In genomic region chr15:85603160-85603559, GRCh38 we compare ENCODE assay signal across 2 cellular contexts.
TF ChIP-seq lines count a peak whose summit lies in the region.

No MANE protein-coding gene starts in this region.

TF ChIP-seq in A549, 52 proteins besides CTCF, POLR2A, EP300 and RAD21 (continued from another document):
- TF ChIP-seq FOXS1 (CRISPR knock-in tag; IDR thresholded peaks at IDR 0.05) (no peak), E2F6 (IDR thresholded peaks at IDR 0.05; ENCODE audit: borderline replicate concordance, low read depth) (no peak), EHMT2 (IDR thresholded peaks at IDR 0.05; ENCODE audit: low read depth) (no peak), JUNB (IDR thresholded peaks at IDR 0.05) (no peak), SREBF2 (IDR thresholded peaks at IDR 0.05) (no peak)
- TF ChIP-seq, protein P1, sequence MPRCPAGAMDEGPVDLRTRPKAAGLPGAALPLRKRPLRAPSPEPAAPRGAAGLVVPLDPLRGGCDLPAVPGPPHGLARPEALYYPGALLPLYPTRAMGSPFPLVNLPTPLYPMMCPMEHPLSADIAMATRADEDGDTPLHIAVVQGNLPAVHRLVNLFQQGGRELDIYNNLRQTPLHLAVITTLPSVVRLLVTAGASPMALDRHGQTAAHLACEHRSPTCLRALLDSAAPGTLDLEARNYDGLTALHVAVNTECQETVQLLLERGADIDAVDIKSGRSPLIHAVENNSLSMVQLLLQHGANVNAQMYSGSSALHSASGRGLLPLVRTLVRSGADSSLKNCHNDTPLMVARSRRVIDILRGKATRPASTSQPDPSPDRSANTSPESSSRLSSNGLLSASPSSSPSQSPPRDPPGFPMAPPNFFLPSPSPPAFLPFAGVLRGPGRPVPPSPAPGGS (IDR thresholded peaks at IDR 0.05) = no peak
- TF ChIP-seq, protein P2, sequence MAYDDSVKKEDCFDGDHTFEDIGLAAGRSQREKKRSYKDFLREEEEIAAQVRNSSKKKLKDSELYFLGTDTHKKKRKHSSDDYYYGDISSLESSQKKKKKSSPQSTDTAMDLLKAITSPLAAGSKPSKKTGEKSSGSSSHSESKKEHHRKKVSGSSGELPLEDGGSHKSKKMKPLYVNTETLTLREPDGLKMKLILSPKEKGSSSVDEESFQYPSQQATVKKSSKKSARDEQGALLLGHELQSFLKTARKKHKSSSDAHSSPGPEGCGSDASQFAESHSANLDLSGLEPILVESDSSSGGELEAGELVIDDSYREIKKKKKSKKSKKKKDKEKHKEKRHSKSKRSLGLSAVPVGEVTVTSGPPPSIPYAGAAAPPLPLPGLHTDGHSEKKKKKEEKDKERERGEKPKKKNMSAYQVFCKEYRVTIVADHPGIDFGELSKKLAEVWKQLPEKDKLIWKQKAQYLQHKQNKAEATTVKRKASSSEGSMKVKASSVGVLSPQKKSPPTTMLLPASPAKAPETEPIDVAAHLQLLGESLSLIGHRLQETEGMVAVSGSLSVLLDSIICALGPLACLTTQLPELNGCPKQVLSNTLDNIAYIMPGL (CRISPR knock-in tag; IDR thresholded peaks at IDR 0.05; ENCODE audit: borderline replicate concordance) = no peak

TF ChIP-seq in neural cell, 6 proteins besides CTCF, POLR2A, EP300 and RAD21 (continued from another document):
- TF ChIP-seq, protein P3, sequence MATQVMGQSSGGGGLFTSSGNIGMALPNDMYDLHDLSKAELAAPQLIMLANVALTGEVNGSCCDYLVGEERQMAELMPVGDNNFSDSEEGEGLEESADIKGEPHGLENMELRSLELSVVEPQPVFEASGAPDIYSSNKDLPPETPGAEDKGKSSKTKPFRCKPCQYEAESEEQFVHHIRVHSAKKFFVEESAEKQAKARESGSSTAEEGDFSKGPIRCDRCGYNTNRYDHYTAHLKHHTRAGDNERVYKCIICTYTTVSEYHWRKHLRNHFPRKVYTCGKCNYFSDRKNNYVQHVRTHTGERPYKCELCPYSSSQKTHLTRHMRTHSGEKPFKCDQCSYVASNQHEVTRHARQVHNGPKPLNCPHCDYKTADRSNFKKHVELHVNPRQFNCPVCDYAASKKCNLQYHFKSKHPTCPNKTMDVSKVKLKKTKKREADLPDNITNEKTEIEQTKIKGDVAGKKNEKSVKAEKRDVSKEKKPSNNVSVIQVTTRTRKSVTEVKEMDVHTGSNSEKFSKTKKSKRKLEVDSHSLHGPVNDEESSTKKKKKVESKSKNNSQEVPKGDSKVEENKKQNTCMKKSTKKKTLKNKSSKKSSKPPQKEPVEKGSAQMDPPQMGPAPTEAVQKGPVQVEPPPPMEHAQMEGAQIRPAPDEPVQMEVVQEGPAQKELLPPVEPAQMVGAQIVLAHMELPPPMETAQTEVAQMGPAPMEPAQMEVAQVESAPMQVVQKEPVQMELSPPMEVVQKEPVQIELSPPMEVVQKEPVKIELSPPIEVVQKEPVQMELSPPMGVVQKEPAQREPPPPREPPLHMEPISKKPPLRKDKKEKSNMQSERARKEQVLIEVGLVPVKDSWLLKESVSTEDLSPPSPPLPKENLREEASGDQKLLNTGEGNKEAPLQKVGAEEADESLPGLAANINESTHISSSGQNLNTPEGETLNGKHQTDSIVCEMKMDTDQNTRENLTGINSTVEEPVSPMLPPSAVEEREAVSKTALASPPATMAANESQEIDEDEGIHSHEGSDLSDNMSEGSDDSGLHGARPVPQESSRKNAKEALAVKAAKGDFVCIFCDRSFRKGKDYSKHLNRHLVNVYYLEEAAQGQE (IDR thresholded peaks at IDR 0.05; ENCODE audit: borderline replicate concordance) = no peak
